In genomic region chr12:116759783-116760581, GRCh38 we compare ENCODE assay signal across 10 cellular contexts. TPM values are rescaled to one million over a fixed set of nuclear protein-coding genes. Genes with fewer than 3 reads are reported as not detected.
DNase-seq lines count a peak whose midpoint lies in the region; TF ChIP-seq lines count a peak whose summit lies in the region.
"Had no signal": no experiment of that assay in that cellular context is flagged by ENCODE, and none has a peak within 500 bp of the region (broad histone marks: within the 10 kb centered on the region; RNA-seq: fewer than 3 reads in every experiment).

No MANE protein-coding gene starts in this region.

- peak overlapping the region; percentile 1 for H3K9ac ChIP-seq in iPS-18a (ENCODE audit: low read length)

- H3K4me3 ChIP-seq in iPS-18a (ENCODE audit: low read length): peak overlapping the region; percentile 39
- H3K4me3 ChIP-seq in testis: no peak overlapping the region

- H3K27me3 ChIP-seq in iPS-18a (ENCODE audit: control insufficient read depth, insufficient read depth, low read length) (no peaks in the 10 kb centered on the region), testis (no peaks in the 10 kb centered on the region)

- intact Hi-C loops in testis (cut with DNase I; ENCODE audit: low total_unique reads): no loop called here

- peak; percentile 71 for DNase-seq in activated effector memory CD4-positive, alpha-beta T cell treated with anti-CD3 and anti-CD28 coated beads, Interleukin-2, amount 50 U/mL, for 16 hours
- no peak for DNase-seq in activated effector memory CD4-positive, alpha-beta T cell treated with Interleukin-2 at 50 U/mL for 16 hours
- peak; percentile 44 for DNase-seq in activated T-cell treated with anti-CD3 and anti-CD28 coated beads, Interleukin-2, amount 50 U/mL, for 1 hour
- DNase-seq in testis: peak; percentile 62
- DNase-seq in caudate nucleus (lab: John Stamatoyannopoulos, UW): no peak
- DNase-seq in HuH-7 (ENCODE audit: low spot score): no peak
- DNase-seq in GM19240 (ENCODE audit: insufficient read length, low spot score): no peak
- DNase-seq: HFFc6 had no signal

- TF ChIP-seq POLR2A in testis (IDR thresholded peaks at IDR 0.05): no peak

- H3K4me1 ChIP-seq in iPS-18a (ENCODE audit: control insufficient read depth, low read depth, low read length) (no peaks in the 10 kb centered on the region), testis (no peaks in the 10 kb centered on the region)

- no peak for TF ChIP-seq CTCF in testis (IDR thresholded peaks at IDR 0.05)

- H3K9me3 ChIP-seq in iPS-18a (ENCODE audit: control insufficient read depth, low read depth, low read length) (no peaks in the 10 kb centered on the region), testis (no peaks in the 10 kb centered on the region)

- peak overlapping the region; percentile 1 for H3K27ac ChIP-seq in iPS-18a (ENCODE audit: low read length)
- H3K27ac ChIP-seq in testis: no peak overlapping the region
- no peak overlapping the region for H3K27ac ChIP-seq in caudate nucleus (ENCODE audit: low read depth, low read length)
- H3K27ac ChIP-seq: RWPE1 had no signal

- H3K36me3 ChIP-seq in iPS-18a (ENCODE audit: control insufficient read depth, low read depth, low read length): peaks cover 19% of the 10 kb centered on the region
- H3K36me3 ChIP-seq in testis (ENCODE audit: low read depth, missing control alignments): no peaks in the 10 kb centered on the region

- 61 to 66% methylated on average over 18 to 21 of the region's 21 CpGs for WGBS in testis, 2 donors

RNA-seq across cellular contexts. Expression of gene RNFT2, which starts 21.9 kb away (rescaled TPM):
- 1 to 10 TPM; 6.8 to 9.0 TPM for total RNA-seq in testis
- 11.7 TPM for polyA plus RNA-seq in testis (ENCODE audit: insufficient read depth, low read depth, low replicate concordance)

RNA-seq across cellular contexts. Expression of gene SPRING1, which starts 22.1 kb away (rescaled TPM):
- total RNA-seq in testis: 10 to 100 TPM; 23.4 to 25.5 TPM
- 25.1 TPM for polyA plus RNA-seq in testis (ENCODE audit: insufficient read depth, low read depth, low replicate concordance)

Comparison
In these comparisons a context has a peak if more than half of its experiments do, and no peak if none do; other contexts are left out.
1. DNase-seq: peak in activated effector memory CD4-positive, alpha-beta T cell treated with anti-CD3 and anti-CD28 coated beads, Interleukin-2, amount 50 U/mL, for 16 hours (single experiment), activated T-cell treated with anti-CD3 and anti-CD28 coated beads, Interleukin-2, amount 50 U/mL, for 1 hour (single experiment) and testis (single experiment); none in activated effector memory CD4-positive, alpha-beta T cell treated with Interleukin-2 at 50 U/mL for 16 hours (single experiment), caudate nucleus (0 of 61), HuH-7 (single experiment) and GM19240 (single experiment).